ENCODE assay signal across 18 cellular contexts in the genomic region with DNA sequence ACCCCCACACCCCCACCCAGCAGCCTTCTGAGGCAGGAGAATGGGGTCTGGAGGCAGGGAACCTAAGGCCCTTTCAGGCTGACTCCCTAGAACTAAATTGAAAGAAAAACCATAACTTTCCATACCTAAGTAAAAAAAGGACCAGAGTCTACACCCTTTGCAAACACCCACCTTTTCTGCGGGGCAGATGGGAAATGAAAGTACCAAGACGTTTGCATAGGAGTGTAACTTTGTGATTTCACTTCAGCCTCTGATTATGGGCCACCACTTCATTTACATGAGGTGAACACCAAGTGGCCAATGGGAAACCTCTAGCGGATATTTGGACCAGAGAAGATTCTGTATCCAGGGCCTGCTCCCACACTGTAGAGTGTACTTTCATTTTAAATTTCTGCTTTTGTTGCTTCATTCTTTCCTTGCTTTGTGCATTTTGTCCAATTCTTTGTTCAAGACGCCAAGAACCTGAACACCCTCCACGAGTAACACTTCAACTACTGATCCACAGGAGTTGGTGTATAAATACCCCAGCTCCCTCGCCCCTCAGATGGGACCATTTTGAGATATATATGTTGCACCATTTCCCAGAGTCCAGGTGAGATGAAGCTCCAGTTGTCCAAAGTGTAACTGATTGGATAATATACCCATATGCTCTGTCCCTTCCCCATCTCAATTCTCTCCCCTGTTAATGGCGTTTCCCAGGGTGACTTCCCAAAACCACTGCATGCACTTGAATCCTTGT. TPM values are rescaled to one million over a fixed set of nuclear protein-coding genes. Genes with fewer than 3 reads are reported as not detected.
DNase-seq lines count a peak whose midpoint lies in the region; ATAC-seq and TF ChIP-seq lines count a peak whose summit lies in the region.
"Had no signal": no experiment of that assay in that cellular context is flagged by ENCODE, and none has a peak within 500 bp of the region (broad histone marks: within the 10 kb centered on the region; RNA-seq: fewer than 3 reads in every experiment).

No MANE protein-coding gene starts in this region.

- no peak overlapping the region for H4K8ac ChIP-seq in mesenchymal stem cell (ENCODE audit: low read length)

- H3K9me3 ChIP-seq in PC-9 (ENCODE audit: insufficient read depth, low read depth) (no peaks in the 10 kb centered on the region), osteoblast (ENCODE audit: low read depth, low read length) (no peaks in the 10 kb centered on the region), mesenchymal stem cell (ENCODE audit: control insufficient read depth, low read length) (no peaks in the 10 kb centered on the region)
- H3K9me3 ChIP-seq: heart left ventricle, uterus had no signal

- no peaks in the 10 kb centered on the region for H3F3A ChIP-seq in PC-9 (ENCODE audit: insufficient read depth, low read depth)

- H3K79me1 ChIP-seq in mesenchymal stem cell (replicated peaks; ENCODE audit: low read length, poor library complexity, severe bottlenecking) = no peaks in the 10 kb centered on the region

- H3K27me3 ChIP-seq in PC-9 (ENCODE audit: insufficient read depth, low read depth) (peaks cover 75% of the 10 kb centered on the region), osteoblast (ENCODE audit: insufficient read depth, low read length) (no peaks in the 10 kb centered on the region), mesenchymal stem cell (ENCODE audit: control insufficient read depth in 1 of 2, insufficient read depth in 1 of 2, low read length in 2 of 2) (peaks cover 14 to 45% of the 10 kb centered on the region in 2 experiments)
- H3K27me3 ChIP-seq: uterus had no signal

- H3K36me3 ChIP-seq in PC-9 (ENCODE audit: low read depth) (no peaks in the 10 kb centered on the region), osteoblast (ENCODE audit: insufficient read depth, low read length) (no peaks in the 10 kb centered on the region), mesenchymal stem cell (ENCODE audit: control insufficient read depth in 1 of 2, insufficient read depth in 2 of 2, low read depth in 1 of 2, low read length in 2 of 2) (no peaks in the 10 kb centered on the region)
- H3K36me3 ChIP-seq: heart left ventricle, uterus had no signal

- H2AFZ ChIP-seq in PC-9 (no peak overlapping the region), osteoblast (ENCODE audit: low read length) (no peak overlapping the region), mesenchymal stem cell (ENCODE audit: low read depth, low read length) (no peak overlapping the region)

- WGBS in mesenchymal stem cell = 72% methylated on average over 7 of the region's 7 CpGs

- H3K9me2 ChIP-seq in PC-9 (ENCODE audit: insufficient read depth) = no peaks in the 10 kb centered on the region

- H3K4me2 ChIP-seq in PC-9 (0 out of 2 replicates have a peak overlapping the region, but pooled peaks have one; percentile 11), osteoblast (ENCODE audit: insufficient read depth, low read length) (no peak overlapping the region), mesenchymal stem cell (ENCODE audit: low read length, poor library complexity, severe bottlenecking) (no peak overlapping the region)
- H3K4me2 ChIP-seq: KMS-11 had no signal

- intact Hi-C loops in PC-9 (cut with micrococcal nuclease; ENCODE audit: unreplicated experiment) = no loop called here

- BruUV-seq in PC-9 (replicated peaks; lab: Mats Ljungman, UMichigan) = no TSS peak

- no peaks in the 10 kb centered on the region for H4K20me1 ChIP-seq in PC-9 (ENCODE audit: insufficient read depth)
- H4K20me1 ChIP-seq in osteoblast (ENCODE audit: insufficient read depth, low read length) = no peaks in the 10 kb centered on the region

- CTCF ChIA-PET in PC-9 (lab: Charles Lee) = no interaction called here

- no peak overlapping the region for H4K91ac ChIP-seq in mesenchymal stem cell (ENCODE audit: low read length)

- H3K4me3 ChIP-seq in PC-9 (no peak overlapping the region), osteoblast (ENCODE audit: insufficient read depth, low read length) (no peak overlapping the region), mesenchymal stem cell (ENCODE audit: insufficient read depth in 1 of 2, low read depth in 1 of 2, low read length in 2 of 2) (no peak overlapping the region)
- H3K4me3 ChIP-seq: heart left ventricle, skin epidermis, uterus had no signal

- POLR2A ChIA-PET in PC-9 (lab: Charles Lee; ENCODE audit: unreplicated experiment) = no interaction called here

- no peak overlapping the region for H2BK15ac ChIP-seq in mesenchymal stem cell (ENCODE audit: low read depth, poor library complexity, severe bottlenecking)

- H3K9ac ChIP-seq in mesenchymal stem cell (ENCODE audit: low read length) = no peak overlapping the region
- H3K9ac ChIP-seq: KMS-11 had no signal

- no peak overlapping the region for H3K14ac ChIP-seq in mesenchymal stem cell (ENCODE audit: low read length in 2 of 2)

- no peak overlapping the region for H2AK5ac ChIP-seq in mesenchymal stem cell (ENCODE audit: low read length, severe bottlenecking)

- H3K18ac ChIP-seq in mesenchymal stem cell (ENCODE audit: low read depth in 1 of 2, low read length in 2 of 2) = no peak overlapping the region

- H2BK120ac ChIP-seq in mesenchymal stem cell (ENCODE audit: low read depth, low read length) = no peak overlapping the region

- H2BK5ac ChIP-seq in mesenchymal stem cell (ENCODE audit: low read depth, low read length, poor library complexity, severe bottlenecking) = no peak overlapping the region

- no peak overlapping the region for H2BK12ac ChIP-seq in mesenchymal stem cell (ENCODE audit: low read length in 2 of 2)

- TF ChIP-seq CTCF in PC-9 (conservative IDR thresholded peaks at IDR 0.05) = no peak
- TF ChIP-seq CTCF in osteoblast (IDR thresholded peaks at IDR 0.05; ENCODE audit: extremely low read depth, low read depth, low read length) = no peak

- no peak overlapping the region for H3K4ac ChIP-seq in mesenchymal stem cell (ENCODE audit: low read depth in 1 of 2, low read length in 2 of 2)

- no peak overlapping the region for H3K23ac ChIP-seq in mesenchymal stem cell (ENCODE audit: low read length in 2 of 2)

- ATAC-seq in GM18519 (IDR thresholded peaks at IDR 0.05; ENCODE audit: low FRiP score, unreplicated experiment) (peak; percentile 91), GM21381 (IDR thresholded peaks at IDR 0.05; ENCODE audit: unreplicated experiment) (peak; percentile 89), HG03045 (IDR thresholded peaks at IDR 0.05; ENCODE audit: unreplicated experiment) (peak; percentile 68)
- ATAC-seq: effector memory CD8-positive, alpha-beta T cell; heart left ventricle; left ventricle myocardium superior; Panc1 had no signal

- H3K79me2 ChIP-seq in PC-9 (ENCODE audit: low read depth) = no peaks in the 10 kb centered on the region
- no peaks in the 10 kb centered on the region for H3K79me2 ChIP-seq in osteoblast (ENCODE audit: insufficient read depth, low read length)

- H3K4me1 ChIP-seq in PC-9 (replicated peaks; ENCODE audit: insufficient read depth) (no peaks in the 10 kb centered on the region), osteoblast (ENCODE audit: insufficient read depth, low read length) (no peaks in the 10 kb centered on the region), mesenchymal stem cell (ENCODE audit: control insufficient read depth, insufficient read depth, low read depth, low read length) (no peaks in the 10 kb centered on the region)
- H3K4me1 ChIP-seq: heart left ventricle, uterus had no signal

- H3K27ac ChIP-seq in PC-9 (no peak overlapping the region), osteoblast (ENCODE audit: low read depth, low read length) (no peak overlapping the region), mesenchymal stem cell (ENCODE audit: low read length, poor library complexity, severe bottlenecking) (no peak overlapping the region)
- H3K27ac ChIP-seq: heart left ventricle, KMS-11, skin epidermis, uterus had no signal

- DNase-seq in PC-9 (no peak), osteoblast (ENCODE audit: insufficient read length, low spot score, missing footprints) (no peak), KG1 (lab: John Stamatoyannopoulos, UW) (no peak), mesenchymal stem cell (no peak)
- no peak for DNase-seq in activated CD4-positive, CD25-positive, alpha-beta regulatory T cell (lab: John Stamatoyannopoulos, UW)
- DNase-seq: C1 segment of cervical spinal cord; effector memory CD8-positive, alpha-beta T cell; GF-D8; HCEC 1CT; heart left ventricle; left ventricle myocardium superior; uterus had no signal

RNA-seq across cellular contexts. Expression of gene SRSF6, which starts 18.9 kb away (rescaled TPM):
- 100 and 136 TPM in 2 replicates for total RNA-seq in PC-9 (2021)
- 70.1 and 81.1 TPM in 2 replicates for total RNA-seq in osteoblast
- 82.7 TPM for polyA plus RNA-seq in mesenchymal stem cell (2013, experiment 1 of 2)
- polyA plus RNA-seq in mesenchymal stem cell (2013, experiment 2 of 2) = 82.2 TPM
